Comparison of ENCODE assay signal across 22 cellular contexts in the genomic region with DNA sequence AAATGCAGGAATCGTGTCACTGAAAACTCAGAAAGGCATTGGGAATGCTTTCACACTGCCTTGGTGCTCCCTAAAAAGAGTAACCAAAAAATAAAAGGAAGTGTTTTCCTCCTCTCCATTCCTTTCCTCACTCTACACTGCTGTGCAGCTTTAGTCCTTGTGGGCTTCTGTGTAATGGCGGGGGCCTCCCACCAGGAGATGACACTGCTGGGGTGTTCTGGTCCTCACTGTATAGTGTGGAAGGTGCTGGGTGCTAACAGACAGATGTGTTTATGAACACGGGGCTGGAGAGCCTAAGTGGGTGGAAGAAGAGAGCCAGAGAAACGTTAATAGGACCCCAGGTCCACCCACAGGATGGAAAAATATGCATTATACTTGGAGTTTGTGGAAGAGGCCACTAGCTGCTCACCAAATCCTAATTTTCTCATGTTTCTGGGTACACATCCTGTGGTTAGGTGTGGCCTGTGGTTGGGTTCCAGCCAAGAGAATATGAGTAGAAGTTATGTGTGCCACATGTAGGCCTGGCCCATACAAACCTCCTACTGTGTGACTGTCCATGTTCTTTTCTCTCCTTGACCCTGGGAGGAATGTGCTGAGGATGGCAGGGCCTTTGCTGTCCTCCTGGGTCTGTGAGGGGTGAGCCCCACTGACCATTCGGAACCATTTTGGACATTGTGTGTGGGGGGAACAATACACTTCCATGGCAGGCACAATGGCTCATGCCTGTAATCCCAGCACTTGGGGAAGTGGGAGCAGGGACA.
"Had no signal": no experiment of that assay in that cellular context is flagged by ENCODE, and none has a peak within 500 bp of the region (broad histone marks: within the 10 kb centered on the region; RNA-seq: fewer than 3 reads in every experiment).

No MANE protein-coding gene starts in this region.

- H3K36me3 ChIP-seq: heart right ventricle, left ventricle myocardium inferior, tibial artery had no signal

- H3K4me3 ChIP-seq: dorsolateral prefrontal cortex, heart right ventricle, left ventricle myocardium inferior, tibial artery had no signal

- H3K36me3 Mint-ChIP-seq: brain had no signal

- H3K4me1 Mint-ChIP-seq: brain, nephron had no signal

- DNase-seq: activated B cell treated with CpG ODN at 0.5 μM for 24 hours; activated CD4-positive, alpha-beta T cell treated with anti-CD3 and anti-CD28 coated beads for 4 hours; activated T-cell treated with anti-CD3 and anti-CD28 coated beads for 4 hours; caudate nucleus; dorsolateral prefrontal cortex; heart right ventricle; left ventricle myocardium inferior; mammary epithelial cell; midbrain; occipital lobe; posterior cingulate gyrus; stimulated activated naive CD4-positive, alpha-beta T cell; substantia nigra; SW 1271; tibial artery had no signal

- H3K27ac ChIP-seq: dorsolateral prefrontal cortex, epithelial cell of prostate, heart right ventricle, left ventricle myocardium inferior, tibial artery had no signal

- H3K27me3 ChIP-seq: dorsolateral prefrontal cortex, heart right ventricle, tibial artery had no signal

- H3K9me3 Mint-ChIP-seq: activated B cell treated with CpG ODN at 0.5 μM for 24 hours; activated T-helper 1 cell treated with anti-CD3 and anti-CD28 coated beads, Interleukin-12 subunit alpha, Interleukin-12 subunit beta, Interleukin-2, Interleukin-4 antibody, amounts not matched to agents 30 ng/mL and 10 ng/mL and 1 ng/mL, durations not matched to agents 14 hours and 24 hours and 36 hours; T-helper 2 cell treated with Interferon-gamma antibody and Interleukin-4, amounts not matched to agents 5 μg/mL and 100 μg/mL, for 36 hours had no signal

- H3K4me3 Mint-ChIP-seq: activated B cell treated with CpG ODN at 0.5 μM for 24 hours, brain, nephron had no signal

- H3K9me3 ChIP-seq: heart right ventricle, left ventricle myocardium inferior, tibial artery had no signal

- H3K4me1 ChIP-seq: left ventricle myocardium inferior, tibial artery had no signal

- ATAC-seq: heart right ventricle had no signal

- H3K27ac Mint-ChIP-seq: activated B cell treated with CpG ODN at 0.5 μM for 24 hours; activated T-helper 1 cell treated with anti-CD3 and anti-CD28 coated beads, Interleukin-12 subunit alpha, Interleukin-12 subunit beta, Interleukin-2, Interleukin-4 antibody, amounts not matched to agents 30 ng/mL and 10 ng/mL and 1 ng/mL, durations not matched to agents 14 hours and 24 hours and 36 hours; brain; nephron; T-helper 2 cell treated with Interferon-gamma antibody and Interleukin-4, amounts not matched to agents 5 μg/mL and 100 μg/mL, for 36 hours had no signal

- FAIRE-seq: colon, frontal cortex had no signal
